ENCODE assay signal across 9 cellular contexts in genomic region chr22:24305260-24305692, GRCh38. TPM values are rescaled to one million over a fixed set of nuclear protein-coding genes. Genes with fewer than 3 reads are reported as not detected.
DNase-seq lines count a peak whose midpoint lies in the region; ATAC-seq and TF ChIP-seq lines count a peak whose summit lies in the region.
"Had no signal": no experiment of that assay in that cellular context is flagged by ENCODE, and none has a peak within 500 bp of the region (broad histone marks: within the 10 kb centered on the region; RNA-seq: fewer than 3 reads in every experiment).

No MANE protein-coding gene starts in this region.

- H3K4me3 Mint-ChIP-seq in CD4-positive, alpha-beta T cell = peak overlapping the region; percentile 15
- H3K4me3 Mint-ChIP-seq in naive thymus-derived CD4-positive, alpha-beta T cell = peak overlapping the region in 9 of 10 donors; percentile 10 to 62 (median 40)

- no peaks in the 10 kb centered on the region for H3K9me3 Mint-ChIP-seq in CD4-positive, alpha-beta T cell
- no peaks in the 10 kb centered on the region for H3K9me3 Mint-ChIP-seq in naive thymus-derived CD4-positive, alpha-beta T cell

- no peak for TF ChIP-seq POLR2A in body of pancreas (IDR thresholded peaks at IDR 0.05)

- 41 to 66% methylated on average over 3 of the region's 3 CpGs for whole genome bisulfite sequencing in body of pancreas, 2 donors

- H3K9me3 ChIP-seq in CD4-positive, alpha-beta T cell (ENCODE audit: control insufficient read depth, low read length) = no peaks in the 10 kb centered on the region
- no peaks in the 10 kb centered on the region for H3K9me3 ChIP-seq in body of pancreas
- H3K9me3 ChIP-seq in naive thymus-derived CD4-positive, alpha-beta T cell (ENCODE audit: control insufficient read depth in 2 of 3, low read length in 3 of 3) = no peaks in the 10 kb centered on the region

- no peaks in the 10 kb centered on the region for H3K27me3 ChIP-seq in CD4-positive, alpha-beta T cell (ENCODE audit: control insufficient read depth, insufficient read depth, low read length)
- no peaks in the 10 kb centered on the region for H3K27me3 ChIP-seq in body of pancreas
- no peaks in the 10 kb centered on the region for H3K27me3 ChIP-seq in naive thymus-derived CD4-positive, alpha-beta T cell (ENCODE audit: control insufficient read depth in 2 of 2, insufficient read depth in 2 of 2, low read length in 2 of 2)

- peaks cover 72% of the 10 kb centered on the region for H3K4me1 Mint-ChIP-seq in CD4-positive, alpha-beta T cell (ENCODE audit: low read depth)
- H3K4me1 Mint-ChIP-seq in naive thymus-derived CD4-positive, alpha-beta T cell = peaks cover 41 to 69% (median 63%) of the 10 kb centered on the region in 7 donors

- DNase-seq in CD4-positive, alpha-beta T cell = no peak
- peak; percentile 12 for DNase-seq in M059J (ENCODE audit: low read depth)
- DNase-seq in body of pancreas = no peak
- DNase-seq in naive thymus-derived CD4-positive, alpha-beta T cell = peak in 4 of 9 donors; percentile 9 to 26 (median 18)
- DNase-seq in COR-L47 (lab: John Stamatoyannopoulos, UW) = no peak
- no peak for DNase-seq in caudate nucleus (lab: John Stamatoyannopoulos, UW)
- DNase-seq: hypothalamus had no signal

- TF ChIP-seq CTCF in CD4-positive, alpha-beta T cell (IDR thresholded peaks at IDR 0.05) = no peak
- TF ChIP-seq CTCF in body of pancreas (IDR thresholded peaks at IDR 0.05) = no peak

- POLR2A ChIA-PET in CD4-positive, alpha-beta T cell (lab: Charles Lee) = no interaction called here
- POLR2A ChIA-PET in naive thymus-derived CD4-positive, alpha-beta T cell (lab: Charles Lee) = no interaction called here

- H3K27ac Mint-ChIP-seq in CD4-positive, alpha-beta T cell = peak overlapping the region; percentile 50
- peak overlapping the region in 8 of 9 donors; percentile 1 to 57 (median 17) for H3K27ac Mint-ChIP-seq in naive thymus-derived CD4-positive, alpha-beta T cell

- no peaks in the 10 kb centered on the region for H3K36me3 ChIP-seq in body of pancreas (replicated peaks in 1 of 2; ENCODE audit: insufficient read depth in 1 of 2, low read depth in 2 of 2)
- H3K36me3 ChIP-seq in naive thymus-derived CD4-positive, alpha-beta T cell (ENCODE audit: control insufficient read depth in 2 of 3, insufficient read depth in 3 of 3, low read length in 3 of 3) = no peaks in the 10 kb centered on the region

- CTCF ChIA-PET in CD4-positive, alpha-beta T cell (lab: Charles Lee) = no interaction called here
- CTCF ChIA-PET in naive thymus-derived CD4-positive, alpha-beta T cell (lab: Charles Lee) = no interaction called here

- H3K27ac ChIP-seq in CD4-positive, alpha-beta T cell (ENCODE audit: low read depth, low read length) = no peak overlapping the region
- H3K27ac ChIP-seq in body of pancreas (peak overlapping the region in 3 of 4 donors; percentile 8 to 87 (median 44)), caudate nucleus (ENCODE audit: low read depth, low read length) (no peak overlapping the region)
- no peak overlapping the region for H3K27ac ChIP-seq in naive thymus-derived CD4-positive, alpha-beta T cell (ENCODE audit: low read depth, low read length)

- ATAC-seq in CD4-positive, alpha-beta T cell (ENCODE audit: poor library complexity) = peak; percentile 66
- ATAC-seq in body of pancreas = no peak
- peak; percentile 77 for ATAC-seq in naive thymus-derived CD4-positive, alpha-beta T cell
- ATAC-seq in GM18517 (IDR thresholded peaks at IDR 0.05; ENCODE audit: unreplicated experiment) = no peak
- ATAC-seq in GM18909 (IDR thresholded peaks at IDR 0.05; ENCODE audit: poor library complexity, unreplicated experiment) = no peak

- no peak overlapping the region for H3K4me3 ChIP-seq in body of pancreas
- no peak overlapping the region for H3K4me3 ChIP-seq in naive thymus-derived CD4-positive, alpha-beta T cell (ENCODE audit: low read length)

- H3K4me1 ChIP-seq in body of pancreas = peaks cover 45% of the 10 kb centered on the region
- peaks cover 7 to 45% of the 10 kb centered on the region in 2 donors for H3K4me1 ChIP-seq in naive thymus-derived CD4-positive, alpha-beta T cell (ENCODE audit: control insufficient read depth in 2 of 2, insufficient read depth in 2 of 2, low read length in 2 of 2)

- intact Hi-C loops in CD4-positive, alpha-beta T cell (cut with DNase I, micrococcal nuclease) = no loop called here
- intact Hi-C loops in body of pancreas (cut with DNase I) = no loop called here
- intact Hi-C loops in naive thymus-derived CD4-positive, alpha-beta T cell (cut with micrococcal nuclease) = no loop called here

- peaks cover 67% of the 10 kb centered on the region for H3K36me3 Mint-ChIP-seq in CD4-positive, alpha-beta T cell (ENCODE audit: low read depth)
- H3K36me3 Mint-ChIP-seq in naive thymus-derived CD4-positive, alpha-beta T cell = peaks cover 5 to 39% (median 18%) of the 10 kb centered on the region in 5 donors

- no peaks in the 10 kb centered on the region for H3K27me3 Mint-ChIP-seq in CD4-positive, alpha-beta T cell
- no peaks in the 10 kb centered on the region for H3K27me3 Mint-ChIP-seq in naive thymus-derived CD4-positive, alpha-beta T cell

RNA-seq across cellular contexts. Expression of gene SPECC1L, which starts 34.6 kb away (rescaled TPM):
- 10 to 100 TPM; 27.5 to 31.8 TPM for total RNA-seq in CD4-positive, alpha-beta T cell
- total RNA-seq in M059J (2014; rRNA removed; shearing (Covaris generic)) = 13.9 and 22.4 TPM in 2 replicates
- total RNA-seq in body of pancreas = 10 to 100 TPM; 23.1 to 26.0 TPM
- 10 to 100 TPM; 39.5 to 69.0 (median 51.3) TPM for total RNA-seq in naive thymus-derived CD4-positive, alpha-beta T cell
- polyA plus RNA-seq in naive thymus-derived CD4-positive, alpha-beta T cell = 10 to 100 TPM; 14.6 to 18.4 TPM

Comparison
In these comparisons a context has a peak if more than half of its experiments do, and no peak if none do; other contexts are left out.
1. ATAC-seq: peak in CD4-positive, alpha-beta T cell (single experiment) and naive thymus-derived CD4-positive, alpha-beta T cell (single experiment); none in body of pancreas (single experiment), GM18517 (single experiment) and GM18909 (single experiment).
2. H3K27ac ChIP-seq: peak in body of pancreas (3 of 4); none in CD4-positive, alpha-beta T cell (single experiment), naive thymus-derived CD4-positive, alpha-beta T cell (single experiment) and caudate nucleus (single experiment).